8 cellular contexts compared by ENCODE assay signal in the genomic region with DNA sequence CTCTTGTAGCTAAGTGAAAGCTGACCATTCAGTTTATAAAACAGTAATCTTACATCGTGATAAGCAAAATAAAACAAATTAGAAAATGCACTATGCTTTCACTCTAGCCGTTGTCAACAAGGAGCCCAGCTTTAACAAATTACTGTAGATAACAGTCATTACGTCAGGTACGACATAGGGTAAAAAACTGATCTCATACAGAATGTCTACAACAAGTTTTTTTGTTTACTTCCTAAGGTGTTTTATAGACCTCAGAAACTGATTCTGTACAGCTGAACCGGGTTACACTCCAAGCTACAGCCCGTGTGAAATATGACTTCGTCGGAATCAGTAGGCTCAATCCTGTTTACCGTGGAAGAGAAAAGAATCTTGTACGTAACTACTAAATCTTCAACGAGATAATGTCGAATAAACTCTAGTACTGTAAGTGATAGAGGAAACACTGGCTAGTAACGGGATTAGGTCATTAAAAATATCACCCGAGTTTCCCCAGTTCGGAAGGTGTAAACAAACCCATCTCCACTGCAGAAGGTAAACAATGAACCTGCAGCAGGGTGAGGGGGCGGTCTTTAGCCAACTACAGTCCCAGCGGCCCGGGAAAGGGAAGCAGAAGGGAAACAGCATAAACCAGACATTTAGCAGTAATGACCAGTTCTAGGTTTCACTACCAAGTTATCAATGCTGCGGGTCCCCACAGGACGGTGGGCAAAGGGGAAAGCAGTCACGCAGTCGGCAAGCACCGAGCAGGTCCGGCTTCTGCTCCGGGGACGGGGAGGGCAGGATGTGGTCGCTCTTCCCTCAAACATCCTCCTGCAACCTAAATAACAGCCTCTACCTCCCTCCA. TPM values are rescaled to one million over a fixed set of nuclear protein-coding genes. Genes with fewer than 3 reads are reported as not detected.
DNase-seq lines count a peak whose midpoint lies in the region; ATAC-seq and TF ChIP-seq lines count a peak whose summit lies in the region.

No MANE protein-coding gene starts in this region.

- peak overlapping the region; percentile 96 for H3K9ac ChIP-seq in neural progenitor cell

- CTCF ChIA-PET in PC-9 (lab: Charles Lee) = no interaction called here

- H3F3A ChIP-seq in PC-9 (ENCODE audit: insufficient read depth, low read depth) = peaks cover 39% of the 10 kb centered on the region
- peaks cover 14% of the 10 kb centered on the region for H3F3A ChIP-seq in neural progenitor cell (ENCODE audit: low read depth)

- peak overlapping the region; percentile 95 for H3K27ac Mint-ChIP-seq in neural progenitor cell

- TF ChIP-seq CTCF in PC-9 (conservative IDR thresholded peaks at IDR 0.05) = peak; percentile 29; the same call in 1 of the 2 replicates
- TF ChIP-seq CTCF in neural progenitor cell (IDR thresholded peaks at IDR 0.05) = no peak

- H3K9me2 ChIP-seq in PC-9 (ENCODE audit: insufficient read depth) = no peaks in the 10 kb centered on the region

- H3K36me3 ChIP-seq in PC-9 (ENCODE audit: low read depth) (peaks cover 26% of the 10 kb centered on the region), neural progenitor cell (no peaks in the 10 kb centered on the region)

- ATAC-seq in GM19455 (IDR thresholded peaks at IDR 0.05; ENCODE audit: unreplicated experiment) = peak; percentile 44
- peak; percentile 26 for ATAC-seq in HG03565 (IDR thresholded peaks at IDR 0.05; ENCODE audit: unreplicated experiment)

- H3K4me3 Mint-ChIP-seq in neural progenitor cell = peak overlapping the region; percentile 97

- 0 out of 2 replicates have a peak, but pooled peaks cover 4% of the 10 kb centered on the region for H3K9me3 ChIP-seq in PC-9 (ENCODE audit: insufficient read depth, low read depth)
- H3K9me3 ChIP-seq in neural progenitor cell (ENCODE audit: low read depth) = no peaks in the 10 kb centered on the region

- no peaks in the 10 kb centered on the region for H3K9me3 Mint-ChIP-seq in neural progenitor cell

- H4K20me1 ChIP-seq in PC-9 (ENCODE audit: insufficient read depth) (peaks cover 7% of the 10 kb centered on the region; the same call in 1 of the 2 replicates), neural progenitor cell (ENCODE audit: low read depth) (peaks cover 17% of the 10 kb centered on the region)

- BruUV-seq in PC-9 (replicated peaks; lab: Mats Ljungman, UMichigan) = no TSS peak

- peak; percentile 66 for DNase-seq in COLO668 (lab: John Stamatoyannopoulos, UW; ENCODE audit: unreplicated experiment)
- DNase-seq in PC-9 = peak; percentile 71 to 82
- DNase-seq in activated effector memory CD4-positive, alpha-beta T cell treated with Interleukin-2 at 50 U/mL for 16 hours = peak; percentile 57
- DNase-seq in foreskin melanocyte = peak; percentile 29
- DNase-seq in neural progenitor cell (ENCODE audit: low spot score) = peak; percentile 63
- DNase-seq in substantia nigra (lab: John Stamatoyannopoulos, UW) = peak in 35 of 49 donors; percentile 10 to 78 (median 47)

- peaks cover 7% of the 10 kb centered on the region for H3K27me3 Mint-ChIP-seq in neural progenitor cell (ENCODE audit: insufficient read depth, low read depth)

- H3K27ac ChIP-seq in PC-9 = peak overlapping the region; percentile 96
- peak overlapping the region; percentile 98 for H3K27ac ChIP-seq in neural progenitor cell
- H3K27ac ChIP-seq in substantia nigra (ENCODE audit: low read depth, low read length, poor library complexity, severe bottlenecking) = peak overlapping the region; percentile 99

- H3K4me2 ChIP-seq in PC-9 (peak overlapping the region; percentile 89), neural progenitor cell (peak overlapping the region; percentile 77)

- H3K4me1 ChIP-seq in PC-9 (replicated peaks; ENCODE audit: insufficient read depth) = peaks cover 41% of the 10 kb centered on the region
- peaks cover 11% of the 10 kb centered on the region for H3K4me1 ChIP-seq in neural progenitor cell

- H3K27me3 ChIP-seq in PC-9 (ENCODE audit: insufficient read depth, low read depth) = no peaks in the 10 kb centered on the region
- no peaks in the 10 kb centered on the region for H3K27me3 ChIP-seq in neural progenitor cell

- intact Hi-C loops in PC-9 (cut with micrococcal nuclease; ENCODE audit: unreplicated experiment) = loop anchor here (5.0 kb wide), 1 partner anchor 81 kb away; no protein-coding TSS in a partner anchor

- peaks cover 15% of the 10 kb centered on the region for H3K36me3 Mint-ChIP-seq in neural progenitor cell

- peaks cover 16% of the 10 kb centered on the region for H3K4me1 Mint-ChIP-seq in neural progenitor cell

- POLR2A ChIA-PET in PC-9 (lab: Charles Lee; ENCODE audit: unreplicated experiment) = interaction anchor here (0.5 to 0.6 kb wide), 3 partner anchors 19 to 151 kb away, joined by 3 to 5 read pairs (median 3); no protein-coding TSS in a partner anchor

- H3K79me2 ChIP-seq in PC-9 (ENCODE audit: low read depth) (peaks cover 79% of the 10 kb centered on the region), neural progenitor cell (ENCODE audit: low read depth) (peaks cover 53% of the 10 kb centered on the region)

- peak overlapping the region; percentile 55 for H2AFZ ChIP-seq in PC-9
- H2AFZ ChIP-seq in neural progenitor cell (replicated peaks) = peak overlapping the region; percentile 93

- H3K4me3 ChIP-seq in PC-9 = peak overlapping the region; percentile 93
- peak overlapping the region; percentile 91 for H3K4me3 ChIP-seq in neural progenitor cell

RNA-seq across cellular contexts. Expression of a gene that starts 1.1 kb away (rescaled TPM):
- total RNA-seq in PC-9 (2021) (103 and 121 TPM in 2 replicates), neural progenitor cell (ENCODE audit: low replicate concordance) (24.7 and 41.3 TPM in 2 replicates)

Comparison
In these comparisons a context has a peak if more than half of its experiments do, and no peak if none do; other contexts are left out.
1. Peak in every context shown above with its lines: DNase-seq, ATAC-seq, H3K4me3 ChIP-seq and H3K27ac ChIP-seq.